21 cellular contexts compared by ENCODE assay signal in the genomic region with DNA sequence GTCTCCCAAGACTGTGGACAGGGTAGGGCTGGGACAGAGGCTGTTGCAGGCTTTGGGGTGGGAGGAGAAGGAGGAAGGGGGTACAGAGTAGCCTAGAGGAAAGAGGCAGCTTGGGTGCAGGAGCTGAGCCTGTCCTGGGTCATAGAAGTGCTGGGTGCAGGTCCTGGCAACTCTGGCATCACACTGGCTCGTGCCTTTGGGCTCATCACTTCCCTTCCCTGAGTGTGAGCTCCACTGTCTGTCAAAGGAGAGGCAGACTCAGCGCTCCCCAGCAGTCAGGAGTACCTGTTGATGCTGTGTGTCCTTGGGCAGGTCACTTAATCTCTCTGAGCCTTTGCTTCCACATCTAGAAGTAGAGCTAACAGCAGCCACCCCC.
"Had no signal": no experiment of that assay in that cellular context is flagged by ENCODE, and none has a peak within 500 bp of the region (broad histone marks: within the 10 kb centered on the region; RNA-seq: fewer than 3 reads in every experiment).

No MANE protein-coding gene starts in this region.

- H3K36me3 ChIP-seq: esophagus muscularis mucosa, gastrocnemius medialis, heart right ventricle, left lung, lower lobe of right lung, neural progenitor cell, pancreas, prostate gland, tibial nerve, upper lobe of right lung had no signal

- H3K27me3 ChIP-seq: neural progenitor cell, pancreas had no signal

- H3K4me3 Mint-ChIP-seq: central memory CD8-positive, alpha-beta T cell; memory B cell; natural killer cell treated with Interleukin-12 subunit alpha and Interleukin-12 subunit beta and Interleukin-15 and Interleukin-18, amount 100 ng/mL, for 72 hours had no signal

- ATAC-seq: gastrocnemius medialis; heart right ventricle; left lung; lower lobe of right lung; natural killer cell treated with Interleukin-12 subunit alpha and Interleukin-12 subunit beta and Interleukin-15 and Interleukin-18, amount 100 ng/mL, for 72 hours; pancreas; upper lobe of right lung had no signal

- H3K4me3 ChIP-seq: esophagus muscularis mucosa, gastrocnemius medialis, heart right ventricle, left lung, lower lobe of right lung, neural progenitor cell, pancreas, prostate gland, tibial nerve, upper lobe of right lung had no signal

- H3K36me3 Mint-ChIP-seq: memory B cell; natural killer cell treated with Interleukin-12 subunit alpha and Interleukin-12 subunit beta and Interleukin-15 and Interleukin-18, amount 100 ng/mL, for 72 hours; neural progenitor cell had no signal

- H3K4me1 ChIP-seq: esophagus muscularis mucosa, gastrocnemius medialis, left lung, lower lobe of right lung, pancreas, prostate gland, tibial nerve, upper lobe of right lung had no signal

- H3K4me1 Mint-ChIP-seq: central memory CD8-positive, alpha-beta T cell; memory B cell; neural progenitor cell had no signal

- H3K9me3 Mint-ChIP-seq: central memory CD8-positive, alpha-beta T cell; memory B cell; natural killer cell treated with Interleukin-12 subunit alpha and Interleukin-12 subunit beta and Interleukin-15 and Interleukin-18, amount 100 ng/mL, for 72 hours; neural progenitor cell had no signal

- DNase-seq: effector memory CD4-positive, alpha-beta T cell; gastrocnemius medialis; heart right ventricle; hypothalamus; left lung; lower lobe of right lung; midbrain; nucleus accumbens; pancreas; small intestine; stimulated activated CD4-positive, alpha-beta T cell treated with anti-CD3 and anti-CD28 coated beads, Interleukin-12 subunit alpha, Interleukin-12 subunit beta, amount 100 ng/mL, for 4 hours; stimulated activated naive CD4-positive, alpha-beta T cell; upper lobe of right lung had no signal

- H3K9me3 ChIP-seq: esophagus muscularis mucosa, gastrocnemius medialis, heart right ventricle, left lung, lower lobe of right lung, pancreas, prostate gland, tibial nerve, upper lobe of right lung had no signal

- H3K27ac ChIP-seq: epithelial cell of prostate, esophagus muscularis mucosa, gastrocnemius medialis, heart right ventricle, left lung, lower lobe of right lung, neural progenitor cell, pancreas, prostate gland, tibial nerve, upper lobe of right lung had no signal

- H3K27ac Mint-ChIP-seq: memory B cell; natural killer cell treated with Interleukin-12 subunit alpha and Interleukin-12 subunit beta and Interleukin-15 and Interleukin-18, amount 100 ng/mL, for 72 hours had no signal
